ENCODE assay signal across 33 cellular contexts in genomic region chr2:178297091-178297411, GRCh38.
"Had no signal": no experiment of that assay in that cellular context is flagged by ENCODE, and none has a peak within 500 bp of the region (broad histone marks: within the 10 kb centered on the region; RNA-seq: fewer than 3 reads in every experiment).

No MANE protein-coding gene starts in this region.

- FAIRE-seq: endometrium, endothelial cell of umbilical vein had no signal

- H3K9me3 Mint-ChIP-seq: activated CD4-positive, alpha-beta memory T cell treated with anti-CD3 and anti-CD28 coated beads for 36 hours; activated CD4-positive, alpha-beta T cell treated with anti-CD3 and anti-CD28 coated beads, Interleukin-2, amount 10 ng/mL, durations not matched to agents 24 days and 14 days; activated naive CD4-positive, alpha-beta T cell treated with anti-CD3 and anti-CD28 coated beads, Interleukin-2, amount 10 ng/mL, durations not matched to agents 7 days and 5 days; activated naive CD4-positive, alpha-beta T cell treated with anti-CD3 and anti-CD28 coated beads, Interleukin-2, amount 50 U/mL, for 72 hours; activated naive CD8-positive, alpha-beta T cell treated with anti-CD3 and anti-CD28 coated beads, Interleukin-2, amount 10 ng/mL, durations not matched to agents 7 days and 5 days; T-helper 2 cell treated with Interferon-gamma antibody and Interleukin-4, amounts not matched to agents 5 μg/mL and 100 μg/mL, for 36 hours had no signal

- H3K27me3 ChIP-seq: ascending aorta, breast epithelium, cardiac muscle cell, colonic mucosa, esophagus squamous epithelium had no signal

- DNase-seq: activated CD4-positive, alpha-beta memory T cell treated with anti-CD3 and anti-CD28 coated beads for 36 hours; activated CD4-positive, alpha-beta T cell treated with anti-CD3 and anti-CD28 coated beads for 36 hours; activated CD4-positive, alpha-beta T cell treated with anti-CD3 and anti-CD28 coated beads, Interleukin-2, amount 10 ng/mL, durations not matched to agents 24 days and 14 days; activated CD4-positive, CD25-positive, alpha-beta regulatory T cell; activated CD4-positive, CD25-positive, alpha-beta regulatory T cell treated with anti-CD3 and anti-CD28 coated beads, Interleukin-2, amount 50 U/mL, for 72 hours; activated CD8-positive, alpha-beta memory T cell treated with anti-CD3 and anti-CD28 coated beads, Interleukin-2, amount 10 ng/mL, durations not matched to agents 7 days and 5 days; activated CD8-positive, alpha-beta memory T cell treated with anti-CD3 and anti-CD28 coated beads, Interleukin-2, amount 50 U/mL, for 4 hours; activated CD8-positive, alpha-beta T cell treated with anti-CD3 and anti-CD28 coated beads, Interleukin-2, amount 10 ng/mL, durations not matched to agents 7 days and 5 days; activated gamma-delta T cell; activated naive CD4-positive, alpha-beta T cell; activated naive CD4-positive, alpha-beta T cell treated with anti-CD3 and anti-CD28 coated beads, Interleukin-2, amount 10 ng/mL, durations not matched to agents 7 days and 5 days; activated naive CD8-positive, alpha-beta T cell treated with anti-CD3 and anti-CD28 coated beads, Interleukin-2, amount 10 ng/mL, durations not matched to agents 7 days and 5 days; activated T-cell treated with anti-CD3 and anti-CD28 coated beads, Interleukin-2, amount 50 U/mL, for 1 hour; activated T-cell treated with anti-CD3 and anti-CD28 coated beads, Interleukin-2, amount 50 U/mL, for 48 hours; central memory CD4-positive, alpha-beta T cell; cerebellar nuclear complex; colonic mucosa; effector CD8-positive, alpha-beta T cell; esophagus squamous epithelium; foreskin melanocyte; head of caudate nucleus; T-helper 1 cell; T-helper 17 cell; T1000 had no signal

- H3K4me3 ChIP-seq: ascending aorta, breast epithelium, cardiac muscle cell, colonic mucosa, esophagus squamous epithelium had no signal

- H3K27ac Mint-ChIP-seq: activated CD4-positive, alpha-beta memory T cell treated with anti-CD3 and anti-CD28 coated beads for 36 hours; activated CD4-positive, alpha-beta T cell treated with anti-CD3 and anti-CD28 coated beads for 36 hours; activated CD4-positive, alpha-beta T cell treated with anti-CD3 and anti-CD28 coated beads, Interleukin-2, amount 10 ng/mL, durations not matched to agents 24 days and 14 days; activated CD8-positive, alpha-beta memory T cell treated with anti-CD3 and anti-CD28 coated beads, Interleukin-2, amount 10 ng/mL, durations not matched to agents 7 days and 5 days; activated CD8-positive, alpha-beta T cell treated with anti-CD3 and anti-CD28 coated beads, Interleukin-2, amount 10 ng/mL, durations not matched to agents 7 days and 5 days; activated naive CD4-positive, alpha-beta T cell treated with anti-CD3 and anti-CD28 coated beads, Interleukin-2, amount 10 ng/mL, durations not matched to agents 7 days and 5 days; activated naive CD4-positive, alpha-beta T cell treated with anti-CD3 and anti-CD28 coated beads, Interleukin-2, amount 50 U/mL, for 72 hours; activated naive CD8-positive, alpha-beta T cell treated with anti-CD3 and anti-CD28 coated beads, Interleukin-2, amount 10 ng/mL, durations not matched to agents 7 days and 5 days; brain; T-helper 17 cell; T-helper 2 cell treated with Interferon-gamma antibody and Interleukin-4, amounts not matched to agents 5 μg/mL and 100 μg/mL, for 36 hours had no signal

- H3K36me3 Mint-ChIP-seq: activated CD4-positive, alpha-beta memory T cell treated with anti-CD3 and anti-CD28 coated beads for 36 hours; activated CD8-positive, alpha-beta memory T cell treated with anti-CD3 and anti-CD28 coated beads, Interleukin-2, amount 10 ng/mL, durations not matched to agents 7 days and 5 days; activated naive CD4-positive, alpha-beta T cell treated with anti-CD3 and anti-CD28 coated beads, Interleukin-2, amount 10 ng/mL, durations not matched to agents 7 days and 5 days; activated naive CD4-positive, alpha-beta T cell treated with anti-CD3 and anti-CD28 coated beads, Interleukin-2, amount 50 U/mL, for 72 hours; activated naive CD8-positive, alpha-beta T cell treated with anti-CD3 and anti-CD28 coated beads, Interleukin-2, amount 10 ng/mL, durations not matched to agents 7 days and 5 days had no signal

- H3K36me3 ChIP-seq: ascending aorta, breast epithelium, cardiac muscle cell, colonic mucosa, esophagus squamous epithelium had no signal

- H3K4me1 ChIP-seq: breast epithelium, colonic mucosa had no signal

- ATAC-seq: activated CD4-positive, alpha-beta T cell treated with anti-CD3 and anti-CD28 coated beads for 36 hours; activated CD8-positive, alpha-beta memory T cell treated with anti-CD3 and anti-CD28 coated beads, Interleukin-2, amount 10 ng/mL, durations not matched to agents 7 days and 5 days; activated CD8-positive, alpha-beta T cell treated with anti-CD3 and anti-CD28 coated beads, Interleukin-2, amount 10 ng/mL, durations not matched to agents 7 days and 5 days; activated naive CD4-positive, alpha-beta T cell treated with anti-CD3 and anti-CD28 coated beads, Interleukin-2, amount 50 U/mL, for 72 hours; T-helper 17 cell had no signal

- H3K4me3 Mint-ChIP-seq: activated CD4-positive, alpha-beta memory T cell treated with anti-CD3 and anti-CD28 coated beads for 36 hours; activated CD4-positive, alpha-beta T cell treated with anti-CD3 and anti-CD28 coated beads for 36 hours; activated CD4-positive, alpha-beta T cell treated with anti-CD3 and anti-CD28 coated beads, Interleukin-2, amount 10 ng/mL, durations not matched to agents 24 days and 14 days; activated CD8-positive, alpha-beta memory T cell treated with anti-CD3 and anti-CD28 coated beads, Interleukin-2, amount 10 ng/mL, durations not matched to agents 7 days and 5 days; activated CD8-positive, alpha-beta T cell treated with anti-CD3 and anti-CD28 coated beads, Interleukin-2, amount 10 ng/mL, durations not matched to agents 7 days and 5 days; activated naive CD4-positive, alpha-beta T cell treated with anti-CD3 and anti-CD28 coated beads, Interleukin-2, amount 10 ng/mL, durations not matched to agents 7 days and 5 days; activated naive CD8-positive, alpha-beta T cell treated with anti-CD3 and anti-CD28 coated beads, Interleukin-2, amount 10 ng/mL, durations not matched to agents 7 days and 5 days; brain; T-helper 17 cell; T-helper 2 cell treated with Interferon-gamma antibody and Interleukin-4, amounts not matched to agents 5 μg/mL and 100 μg/mL, for 36 hours had no signal

- H3K9me3 ChIP-seq: ascending aorta, breast epithelium, colonic mucosa, esophagus squamous epithelium had no signal

- H3K27ac ChIP-seq: ascending aorta, breast epithelium, cardiac muscle cell, colonic mucosa, epithelial cell of prostate, esophagus squamous epithelium had no signal

- H3K4me1 Mint-ChIP-seq: activated CD4-positive, alpha-beta T cell treated with anti-CD3 and anti-CD28 coated beads, Interleukin-2, amount 10 ng/mL, durations not matched to agents 24 days and 14 days; activated CD8-positive, alpha-beta memory T cell treated with anti-CD3 and anti-CD28 coated beads, Interleukin-2, amount 10 ng/mL, durations not matched to agents 7 days and 5 days; activated naive CD4-positive, alpha-beta T cell treated with anti-CD3 and anti-CD28 coated beads, Interleukin-2, amount 10 ng/mL, durations not matched to agents 7 days and 5 days; brain; T-helper 17 cell had no signal
